Comparison of ENCODE assay signal across 18 cellular contexts in the genomic region with DNA sequence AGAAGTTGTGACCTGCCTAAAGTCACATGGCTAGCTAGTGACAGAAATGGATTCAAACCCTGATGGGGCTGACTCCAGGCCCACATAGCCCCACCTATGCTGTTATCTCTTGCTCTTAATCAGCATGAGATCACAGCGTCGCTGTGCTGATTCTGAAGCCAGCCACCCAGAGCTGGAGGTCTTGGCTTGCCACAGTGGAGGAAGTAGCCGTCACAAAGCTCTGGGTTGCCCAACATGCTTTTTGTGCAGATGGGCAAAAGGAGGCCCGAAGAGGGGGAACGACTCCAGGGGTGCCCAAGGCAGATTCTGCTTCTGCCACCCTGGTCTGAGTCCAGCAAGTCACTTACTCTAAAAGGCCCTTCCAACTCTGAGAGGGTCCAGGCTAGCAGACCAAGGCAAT. TPM values are rescaled to one million over a fixed set of nuclear protein-coding genes. Genes with fewer than 3 reads are reported as not detected.
DNase-seq lines count a peak whose midpoint lies in the region; ATAC-seq and TF ChIP-seq lines count a peak whose summit lies in the region.
"Had no signal": no experiment of that assay in that cellular context is flagged by ENCODE, and none has a peak within 500 bp of the region (broad histone marks: within the 10 kb centered on the region; RNA-seq: fewer than 3 reads in every experiment).

No MANE protein-coding gene starts in this region.

- no peaks in the 10 kb centered on the region for H3K27me3 ChIP-seq in HL-60 (ENCODE audit: insufficient read depth, poor library complexity, severe bottlenecking)
- H3K27me3 ChIP-seq: neural progenitor cell had no signal

- peak overlapping the region; percentile 83 for H3K27ac ChIP-seq in HL-60 (replicated peaks)
- H3K27ac ChIP-seq: neural progenitor cell had no signal

- H3K4me3 ChIP-seq in HL-60 (replicated peaks; ENCODE audit: insufficient read depth, low read length), result no peak overlapping the region
- H3K4me3 ChIP-seq: neural progenitor cell had no signal

- no peak for TF ChIP-seq CTCF in HL-60 (IDR thresholded peaks at IDR 0.05; ENCODE audit: insufficient read depth, low read length)

- ATAC-seq in Right ventricle myocardium superior (ENCODE audit: poor library complexity) (no peak), esophagus mucosa (no peak), HG03442 (IDR thresholded peaks at IDR 0.05; ENCODE audit: unreplicated experiment) (no peak), HG02798 (IDR thresholded peaks at IDR 0.05; ENCODE audit: poor library complexity, unreplicated experiment) (no peak)
- ATAC-seq: activated CD4-positive, alpha-beta T cell treated with anti-CD3 and anti-CD28 coated beads for 36 hours; SK-N-SH treated with all-trans-retinoic acid at 6 μM for 48 hours had no signal

- intact Hi-C loops in Right ventricle myocardium superior (cut with DNase I), result no loop called here

- DNase-seq in HL-60 (ENCODE audit: low read depth in 1 of 2, low spot score in 1 of 2) (peak; percentile 93 to 96), SIG-M5 treated with dmso at 0.1 percent for 504 hours (lab: John Stamatoyannopoulos, UW; ENCODE audit: unreplicated experiment) (peak; percentile 84), Right ventricle myocardium superior (peak; percentile 56), pons (ENCODE audit: low spot score) (peak; percentile 46), DMS 273 (lab: John Stamatoyannopoulos, UW; ENCODE audit: unreplicated experiment) (no peak)
- DNase-seq: activated CD4-positive, alpha-beta T cell treated with anti-CD3 and anti-CD28 coated beads for 36 hours; CD4-positive, alpha-beta memory T cell; foreskin fibroblast; HFFc6; KG1; NCI-H1417 treated with DMSO at 0.1 percent for 48 hours; NCI-H774; stimulated activated CD8-positive, alpha-beta memory T cell treated with anti-CD3 and anti-CD28 coated beads, Interleukin-4, amount 100 ng/mL, for 48 hours had no signal

RNA-seq across cellular contexts. Expression of a gene that starts 14.7 kb away (rescaled TPM):
- total RNA-seq in Right ventricle myocardium superior (0.22 TPM), esophagus mucosa (25.2 TPM)

RNA-seq across cellular contexts. Expression of a gene that starts 38.5 kb away (rescaled TPM):
- total RNA-seq in Right ventricle myocardium superior (1.2 TPM), esophagus mucosa (16.9 TPM)

RNA-seq across cellular contexts. Expression of a gene that starts 56.9 kb away (rescaled TPM):
- total RNA-seq in Right ventricle myocardium superior (17.1 TPM), esophagus mucosa (18.4 TPM)

Comparison
In these comparisons a context has a peak if more than half of its experiments do, and no peak if none do; other contexts are left out.
1. RNA of a gene that starts 14.7 kb away (total RNA-seq): 25.2 TPM in esophagus mucosa (single experiment); 0.22 TPM in Right ventricle myocardium superior (single experiment); every median in the first group is over 10 times any median in the second.